Comparison of ENCODE assay signal across 17 cellular contexts in genomic region chr6:57313009-57313408, GRCh38. TPM values are rescaled to one million over a fixed set of nuclear protein-coding genes. Genes with fewer than 3 reads are reported as not detected.
DNase-seq lines count a peak whose midpoint lies in the region; ATAC-seq and TF ChIP-seq lines count a peak whose summit lies in the region.
"Had no signal": no experiment of that assay in that cellular context is flagged by ENCODE, and none has a peak within 500 bp of the region (broad histone marks: within the 10 kb centered on the region; RNA-seq: fewer than 3 reads in every experiment).

No MANE protein-coding gene starts in this region.

- TF ChIP-seq CTCF in WI38 (IDR thresholded peaks at IDR 0.05; ENCODE audit: low read depth, low read length): no peak
- no peak for TF ChIP-seq CTCF in left lung (IDR thresholded peaks at IDR 0.05)
- no peak for TF ChIP-seq CTCF in stomach (IDR thresholded peaks at IDR 0.05)

- peak overlapping the region; percentile 38; the same call in 1 of the 2 replicates for H3K4me3 ChIP-seq in WI38 (ENCODE audit: low read depth, low read length)
- no peak overlapping the region for H3K4me3 ChIP-seq in left lung
- no peak overlapping the region for H3K4me3 ChIP-seq in stomach
- H3K4me3 ChIP-seq: ovary had no signal

- TF ChIP-seq POLR2A in stomach (IDR thresholded peaks at IDR 0.05): no peak

- no peak for TF ChIP-seq EP300 in stomach (IDR thresholded peaks at IDR 0.05)

- DNase-seq in HCEC 1CT (peak; percentile 7), left lung (no peak), stomach (no peak), NCI-H345 (lab: John Stamatoyannopoulos, UW) (no peak), NCI-H69 (lab: John Stamatoyannopoulos, UW) (no peak)
- DNase-seq: activated CD4-positive, alpha-beta T cell treated with anti-CD3 and anti-CD28 coated beads for 4 hours; activated naive CD4-positive, alpha-beta T cell treated with anti-CD3 and anti-CD28 coated beads, Interleukin-2, amount 10 ng/mL, durations not matched to agents 7 days and 5 days; activated T-cell treated with anti-CD3 and anti-CD28 coated beads for 4 hours; BE2C; DMS153; effector memory CD4-positive, alpha-beta T cell; NCI-H2107; NCI-H82; ovary had no signal

- peaks cover 2 to 10% of the 10 kb centered on the region in 2 donors for H3K4me1 ChIP-seq in left lung
- peaks cover 0 to 26% (median 18%) of the 10 kb centered on the region in 4 donors for H3K4me1 ChIP-seq in stomach
- H3K4me1 ChIP-seq: BE2C had no signal

- intact Hi-C loops in left lung (cut with DNase I): no loop called here
- intact Hi-C loops in stomach (cut with DNase I; ENCODE audit: low total_unique reads): loop anchor here (10.0 kb wide), 1 partner anchor 98 kb away; no protein-coding TSS in a partner anchor

- H3K27me3 ChIP-seq in left lung (no peaks in the 10 kb centered on the region), stomach (no peaks in the 10 kb centered on the region)
- H3K27me3 ChIP-seq: BE2C, ovary had no signal

- H3K36me3 ChIP-seq in left lung (no peaks in the 10 kb centered on the region), stomach (no peaks in the 10 kb centered on the region)
- H3K36me3 ChIP-seq: BE2C, ovary had no signal

- H3K9me3 ChIP-seq in left lung: no peaks in the 10 kb centered on the region
- no peaks in the 10 kb centered on the region for H3K9me3 ChIP-seq in stomach
- H3K9me3 ChIP-seq: BE2C, ovary had no signal

- H3K27ac ChIP-seq in left lung: peak overlapping the region; percentile 69 to 71
- H3K27ac ChIP-seq in stomach: peak overlapping the region in 4 of 5 donors; percentile 55 to 81 (median 72)
- H3K27ac ChIP-seq: ovary had no signal

- no peak for ATAC-seq in left lung
- ATAC-seq in HG02763 (IDR thresholded peaks at IDR 0.05; ENCODE audit: unreplicated experiment): no peak
- ATAC-seq in HG02571 (IDR thresholded peaks at IDR 0.05; ENCODE audit: unreplicated experiment): no peak

RNA-seq across cellular contexts. Expression of gene PRIM2, which starts 4.4 kb away (rescaled TPM):
- total RNA-seq in left lung (10 to 100 TPM; 11.2 to 14.9 TPM), stomach (100 to 1,000 TPM in 1 of 5 donors, 10 to 100 TPM in 3, not detected in 1; 14.6 to 126 (median 18.6) TPM)
- polyA plus RNA-seq in stomach: 1 to 10 TPM; 4.9 to 5.9 (median 5.5) TPM
